Comparison of ENCODE assay signal across 13 cellular contexts in the genomic region with DNA sequence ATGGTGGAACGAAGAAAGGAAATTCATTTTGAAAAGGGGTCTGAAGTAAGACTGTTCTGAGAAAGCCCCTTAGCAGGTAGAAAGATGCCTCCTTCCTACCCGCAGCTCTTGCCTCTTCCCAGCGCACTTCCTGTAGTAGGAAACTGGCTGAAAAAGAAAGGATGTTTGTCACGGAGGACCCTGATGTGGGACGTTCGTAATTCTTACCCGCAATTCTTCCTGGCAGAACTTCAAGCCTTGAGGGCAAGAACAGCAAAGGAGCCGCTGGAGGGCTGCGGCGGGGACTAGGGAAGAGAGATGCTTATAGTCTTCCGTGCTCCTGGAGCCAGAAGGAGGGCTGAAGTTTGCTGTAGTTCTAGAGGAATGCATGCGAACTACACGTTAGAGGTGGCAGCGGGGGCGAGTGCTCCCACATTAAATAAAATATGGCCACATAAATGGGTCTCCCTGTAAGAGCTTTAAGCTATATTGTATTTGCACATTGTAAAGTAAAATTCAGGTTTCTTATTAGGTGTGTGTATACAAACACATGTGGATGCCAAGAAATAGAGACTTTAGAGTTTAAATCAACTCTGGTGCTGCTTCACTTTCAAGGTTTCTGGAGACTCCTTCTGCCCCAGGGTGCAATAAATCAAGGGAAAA. TPM values are rescaled to one million over a fixed set of nuclear protein-coding genes. Genes with fewer than 3 reads are reported as not detected.
DNase-seq lines count a peak whose midpoint lies in the region; ATAC-seq and TF ChIP-seq lines count a peak whose summit lies in the region.
"Had no signal": no experiment of that assay in that cellular context is flagged by ENCODE, and none has a peak within 500 bp of the region (broad histone marks: within the 10 kb centered on the region; RNA-seq: fewer than 3 reads in every experiment).

No MANE protein-coding gene starts in this region.

- peak overlapping the region; percentile 37 for H3K4me3 Mint-ChIP-seq in chondrocyte (ENCODE audit: unreplicated experiment)
- peak overlapping the region; percentile 11 to 27 for H3K4me3 Mint-ChIP-seq in stimulated activated naive B cell treated with anti-CD40 and anti-IgM and Interleukin-4, amounts not matched to agents 10 μg/mL and 1 μg/mL and 100 μg/mL, for 72 hours

- H3K36me3 Mint-ChIP-seq in chondrocyte (ENCODE audit: low read depth), result peaks cover 8% of the 10 kb centered on the region
- H3K36me3 Mint-ChIP-seq in stimulated activated naive B cell treated with anti-CD40 and anti-IgM and Interleukin-4, amounts not matched to agents 10 μg/mL and 1 μg/mL and 100 μg/mL, for 72 hours, result peaks cover 3 to 4% of the 10 kb centered on the region in 2 donors

- no peaks in the 10 kb centered on the region for H3K9me3 Mint-ChIP-seq in chondrocyte (ENCODE audit: low read depth)
- no peaks in the 10 kb centered on the region for H3K9me3 Mint-ChIP-seq in stimulated activated naive B cell treated with anti-CD40 and anti-IgM and Interleukin-4, amounts not matched to agents 10 μg/mL and 1 μg/mL and 100 μg/mL, for 72 hours

- peak; percentile 57 for DNase-seq in activated CD8-positive, alpha-beta memory T cell treated with anti-CD3 and anti-CD28 coated beads, Interleukin-2, amount 50 U/mL, for 48 hours
- no peak for DNase-seq in activated CD8-positive, alpha-beta memory T cell treated with anti-CD3 and anti-CD28 coated beads, Interleukin-2, amount 50 U/mL, for 4 hours
- DNase-seq in NCI-H2227 (lab: John Stamatoyannopoulos, UW; ENCODE audit: unreplicated experiment), result peak; percentile 30
- DNase-seq in chondrocyte (ENCODE audit: low spot score), result no peak
- no peak for DNase-seq in stimulated activated naive B cell treated with anti-CD40 and anti-IgM and Interleukin-4, amounts not matched to agents 10 μg/mL and 1 μg/mL and 100 μg/mL, for 72 hours
- no peak for DNase-seq in NCI-H1048 (lab: John Stamatoyannopoulos, UW)
- no peak for DNase-seq in sciatic nerve (ENCODE audit: low spot score)
- no peak for DNase-seq in Right ventricle myocardium inferior (ENCODE audit: missing footprints)
- DNase-seq: esophagus squamous epithelium, NCI-H2029 treated with DMSO at 0.1 percent for 48 hours, PC-9 had no signal

- no peak overlapping the region for H3K27ac Mint-ChIP-seq in chondrocyte (ENCODE audit: unreplicated experiment)
- H3K27ac Mint-ChIP-seq in stimulated activated naive B cell treated with anti-CD40 and anti-IgM and Interleukin-4, amounts not matched to agents 10 μg/mL and 1 μg/mL and 100 μg/mL, for 72 hours, result peak overlapping the region; percentile 47

- peaks cover 32% of the 10 kb centered on the region for H3K4me1 Mint-ChIP-seq in chondrocyte (ENCODE audit: low read depth)
- peaks cover 49 to 65% of the 10 kb centered on the region in 2 donors for H3K4me1 Mint-ChIP-seq in stimulated activated naive B cell treated with anti-CD40 and anti-IgM and Interleukin-4, amounts not matched to agents 10 μg/mL and 1 μg/mL and 100 μg/mL, for 72 hours

- no peak for ATAC-seq in stimulated activated naive B cell treated with anti-CD40 and anti-IgM and Interleukin-4, amounts not matched to agents 10 μg/mL and 1 μg/mL and 100 μg/mL, for 72 hours (replicated peaks)
- ATAC-seq in sciatic nerve, result no peak
- no peak for ATAC-seq in Right ventricle myocardium inferior

- peaks cover 86% of the 10 kb centered on the region for H3K27me3 Mint-ChIP-seq in chondrocyte (ENCODE audit: low read depth)
- H3K27me3 Mint-ChIP-seq in stimulated activated naive B cell treated with anti-CD40 and anti-IgM and Interleukin-4, amounts not matched to agents 10 μg/mL and 1 μg/mL and 100 μg/mL, for 72 hours, result peaks cover 80 to 87% of the 10 kb centered on the region in 2 donors

- intact Hi-C loops in sciatic nerve (cut with DNase I), result no loop called here
- intact Hi-C loops in Right ventricle myocardium inferior (cut with DNase I), result loop anchor here (10.0 kb wide), 2 partner anchors 294 to 556 kb away; no protein-coding TSS in a partner anchor

- no peak for TF ChIP-seq CTCF in chondrocyte (IDR thresholded peaks at IDR 0.05)

RNA-seq across cellular contexts. Expression of gene C1orf53, which starts 6.4 kb away (rescaled TPM):
- total RNA-seq in chondrocyte (4.1 to 6.2 TPM (median 5.3 TPM) in 3 replicates), sciatic nerve (1.3 TPM), Right ventricle myocardium inferior (4.9 TPM)
- total RNA-seq: skeletal muscle tissue had no signal

RNA-seq across cellular contexts. Expression of gene LHX9, which starts 8.4 kb away (rescaled TPM):
- not detected in 3 replicates for total RNA-seq in chondrocyte
- total RNA-seq in sciatic nerve, result 0.45 TPM
- total RNA-seq in Right ventricle myocardium inferior, result 0.19 TPM
- total RNA-seq: esophagus squamous epithelium, vagina had no signal

Comparison
In these comparisons a context has a peak if more than half of its experiments do, and no peak if none do; other contexts are left out.
1. DNase-seq: peak in activated CD8-positive, alpha-beta memory T cell treated with anti-CD3 and anti-CD28 coated beads, Interleukin-2, amount 50 U/mL, for 48 hours (single experiment) and NCI-H2227 (single experiment); none in activated CD8-positive, alpha-beta memory T cell treated with anti-CD3 and anti-CD28 coated beads, Interleukin-2, amount 50 U/mL, for 4 hours (single experiment), chondrocyte (single experiment), stimulated activated naive B cell treated with anti-CD40 and anti-IgM and Interleukin-4, amounts not matched to agents 10 μg/mL and 1 μg/mL and 100 μg/mL, for 72 hours (single experiment), NCI-H1048 (single experiment), sciatic nerve (single experiment) and Right ventricle myocardium inferior (single experiment).